In the genomic region with DNA sequence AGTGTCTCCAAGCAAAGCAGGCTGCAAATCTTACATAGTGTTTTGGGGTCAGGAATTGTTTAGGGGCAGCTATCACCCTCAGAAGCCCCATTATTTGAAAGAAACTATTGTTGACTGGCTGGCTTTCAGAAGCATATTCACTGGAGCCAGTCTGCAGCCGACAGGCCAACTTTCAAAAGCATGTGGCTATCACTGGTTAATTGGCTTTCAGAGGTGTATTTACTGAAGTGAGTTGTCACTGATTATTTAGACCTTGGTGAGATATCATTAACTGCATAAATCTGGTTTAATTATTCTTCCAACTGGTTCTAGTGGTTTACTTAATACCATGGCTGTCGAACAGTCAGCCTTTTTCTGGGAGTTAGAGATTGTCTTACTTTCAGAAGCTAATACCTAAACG, we compare ENCODE assay signal across 22 cellular contexts.
"Had no signal": no experiment of that assay in that cellular context is flagged by ENCODE, and none has a peak within 500 bp of the region (broad histone marks: within the 10 kb centered on the region; RNA-seq: fewer than 3 reads in every experiment).

No MANE protein-coding gene starts in this region.

- H3K27ac ChIP-seq: dorsolateral prefrontal cortex, epithelial cell of prostate, foreskin keratinocyte, neutrophil, parathyroid adenoma, tibial artery, VCaP had no signal

- H3K36me3 ChIP-seq: neutrophil, tibial artery had no signal

- DNase-seq: activated CD4-positive, alpha-beta T cell treated with anti-CD3 and anti-CD28 coated beads for 1 hour; amniotic stem cell; central memory CD4-positive, alpha-beta T cell; dorsolateral prefrontal cortex; foreskin keratinocyte; glutamatergic neuron; hippocampal formation; islet precursor cell; left colon; stimulated activated CD4-positive, alpha-beta T cell treated with anti-CD3 and anti-CD28 coated beads, Interleukin-12 subunit alpha, Interleukin-12 subunit beta, amount 100 ng/mL, for 4 hours; stimulated activated CD4-positive, alpha-beta T cell treated with anti-CD3 and anti-CD28 coated beads, Interleukin-1b, Interleukin-23, amount 100 ng/mL, for 48 hours; stimulated activated naive CD4-positive, alpha-beta T cell treated with Interleukin-2 at 50 U/mL for 16 hours; substantia nigra; SW 1271; T-helper 2 cell; tibial artery had no signal

- ATAC-seq: foreskin keratinocyte, left colon had no signal

- H3K9me3 ChIP-seq: neutrophil, tibial artery had no signal

- H3K4me3 ChIP-seq: tibial artery had no signal

- H3K27me3 ChIP-seq: dorsolateral prefrontal cortex, foreskin keratinocyte, neutrophil, tibial artery had no signal

- FAIRE-seq: colon, urothelium cell line had no signal
